In the genomic region with DNA sequence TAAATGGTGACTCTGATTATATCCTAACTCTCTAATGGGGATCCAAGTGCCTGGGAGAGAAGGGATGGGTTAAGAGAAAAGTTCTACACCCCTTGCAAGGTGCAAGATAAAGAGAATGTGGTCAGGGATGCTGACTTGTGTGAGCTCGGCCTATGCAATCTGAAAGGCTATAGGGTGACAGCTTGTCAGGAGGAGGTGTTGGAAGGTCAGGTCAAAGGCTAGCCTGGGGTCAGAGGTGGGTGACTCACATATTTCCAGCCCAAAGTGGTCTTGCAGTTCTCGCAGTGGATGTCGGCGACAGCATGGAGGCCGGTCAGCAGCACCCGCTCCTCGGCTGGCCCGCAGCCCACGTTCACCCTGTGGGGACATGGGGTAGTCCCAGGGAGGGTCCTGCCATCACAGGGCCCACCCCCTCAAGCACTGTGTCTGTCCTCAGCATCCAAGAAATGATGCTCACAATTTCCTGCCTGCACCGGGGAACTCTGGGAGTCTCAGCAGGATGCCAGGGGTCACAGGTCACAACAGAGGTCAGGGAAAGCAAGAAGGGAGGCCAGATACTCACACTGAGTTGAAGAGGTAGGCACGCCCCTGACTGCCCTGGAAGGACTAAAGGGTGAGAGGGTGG, we compare ENCODE assay signal across 8 cellular contexts. TPM values are rescaled to one million over a fixed set of nuclear protein-coding genes. Genes with fewer than 3 reads are reported as not detected.
DNase-seq lines count a peak whose midpoint lies in the region; ATAC-seq and TF ChIP-seq lines count a peak whose summit lies in the region.

No MANE protein-coding gene starts in this region.

- peak overlapping the region; percentile 91 to 94 for H3K27ac Mint-ChIP-seq in natural killer cell

- H3K36me3 ChIP-seq in left ventricle myocardium inferior (peaks cover 17% of the 10 kb centered on the region), duodenal mucosa (ENCODE audit: control insufficient read depth in 1 of 2, insufficient read depth in 2 of 2, low read length in 2 of 2) (peaks cover 12 to 13% of the 10 kb centered on the region in 2 donors)

- H3K9ac ChIP-seq in duodenal mucosa (ENCODE audit: low read depth in 1 of 2, low read length in 2 of 2): peak overlapping the region; percentile 76 to 95

- DNase-seq in left ventricle myocardium inferior: no peak
- no peak for DNase-seq in left cardiac atrium
- DNase-seq in natural killer cell: no peak
- DNase-seq in AG08395 (ENCODE audit: low spot score): no peak
- DNase-seq in putamen (ENCODE audit: low spot score): no peak
- DNase-seq in kidney tubule cell (ENCODE audit: low spot score): no peak

- H3K9me3 Mint-ChIP-seq in natural killer cell: peaks cover 4 to 8% of the 10 kb centered on the region in 2 donors

- H3K4me1 ChIP-seq in left ventricle myocardium inferior: peaks cover 54% of the 10 kb centered on the region
- peaks cover 33 to 40% of the 10 kb centered on the region in 2 donors for H3K4me1 ChIP-seq in duodenal mucosa (ENCODE audit: control insufficient read depth in 1 of 2, insufficient read depth in 2 of 2, low read length in 2 of 2)

- TF ChIP-seq CTCF in left ventricle myocardium inferior (IDR thresholded peaks at IDR 0.05; ENCODE audit: borderline replicate concordance) (no peak), natural killer cell (IDR thresholded peaks at IDR 0.05) (no peak)

- H3K4me1 Mint-ChIP-seq in natural killer cell: peaks cover 28 to 47% of the 10 kb centered on the region in 2 donors

- peak overlapping the region; percentile 92 for H3K27ac ChIP-seq in left ventricle myocardium inferior (replicated peaks)
- H3K27ac ChIP-seq in duodenal mucosa (ENCODE audit: low read depth, low read length): no peak overlapping the region

- H3K4me3 ChIP-seq in left ventricle myocardium inferior (peak overlapping the region; percentile 88), duodenal mucosa (ENCODE audit: low read depth in 1 of 2, low read length in 2 of 2) (peak overlapping the region; percentile 90 to 98)

- H3K27me3 ChIP-seq in left ventricle myocardium inferior (ENCODE audit: low read depth) (no peaks in the 10 kb centered on the region), duodenal mucosa (ENCODE audit: control insufficient read depth in 1 of 2, insufficient read depth in 2 of 2, low read length in 2 of 2) (no peaks in the 10 kb centered on the region)

- ATAC-seq in left cardiac atrium (no peak), natural killer cell (no peak), GM18858 (IDR thresholded peaks at IDR 0.05; ENCODE audit: unreplicated experiment) (no peak)

- peaks cover 20% of the 10 kb centered on the region for H3K9me3 ChIP-seq in left ventricle myocardium inferior (replicated peaks)
- peaks cover 11 to 22% of the 10 kb centered on the region in 2 donors for H3K9me3 ChIP-seq in duodenal mucosa (ENCODE audit: control insufficient read depth in 1 of 2, low read length in 2 of 2)

- intact Hi-C loops in left ventricle myocardium inferior (cut with micrococcal nuclease): no loop called here
- intact Hi-C loops in left cardiac atrium (cut with DNase I): loop anchor here in 1 of 2 donors (10.0 kb wide), 3 partner anchors 50 to 560 kb away; a partner anchor contains a TSS
- intact Hi-C loops in natural killer cell (cut with micrococcal nuclease): no loop called here

- H3K4me3 Mint-ChIP-seq in natural killer cell: peak overlapping the region; percentile 91

- H3K36me3 Mint-ChIP-seq in natural killer cell: peaks cover 7% of the 10 kb centered on the region

- H3K27me3 Mint-ChIP-seq in natural killer cell (ENCODE audit: low read depth in 2 of 2): no peaks in the 10 kb centered on the region

RNA-seq across cellular contexts. Expression of a gene that starts 1.4 kb away (rescaled TPM):
- total RNA-seq in left ventricle myocardium inferior (54.4 TPM), left cardiac atrium (10 to 100 TPM; 39.5 to 54.1 TPM), natural killer cell (100 to 1,000 TPM; 148 to 177 (median 160) TPM)

RNA-seq across cellular contexts. Expression of a gene that starts 2.9 kb away (rescaled TPM):
- total RNA-seq in left ventricle myocardium inferior: 1.0 TPM
- total RNA-seq in left cardiac atrium: under 1 TPM; 0.55 to 0.80 TPM
- 1 to 10 TPM in 1 of 3 donors, under 1 TPM in 2; 0.91 to 1.1 (median 0.98) TPM for total RNA-seq in natural killer cell

RNA-seq across cellular contexts. Expression of a gene that starts 18.7 kb away (rescaled TPM):
- total RNA-seq in left ventricle myocardium inferior (2.3 TPM), left cardiac atrium (1 to 10 TPM; 2.6 to 3.4 TPM), natural killer cell (10 to 100 TPM in 1 of 3 donors, 1 to 10 TPM in 2; 5.3 to 14.7 (median 9.1) TPM)

RNA-seq across cellular contexts. Expression of a gene that starts 18.9 kb away (rescaled TPM):
- total RNA-seq in left ventricle myocardium inferior (32.2 TPM), left cardiac atrium (10 to 100 TPM; 34.2 to 41.1 TPM), natural killer cell (100 to 1,000 TPM; 119 to 132 (median 130) TPM)

RNA-seq across cellular contexts. Expression of a gene that starts 28.4 kb away (rescaled TPM):
- total RNA-seq in left ventricle myocardium inferior (47.6 TPM), left cardiac atrium (10 to 100 TPM; 56.9 to 59.6 TPM), natural killer cell (10 to 100 TPM; 45.2 to 55.7 (median 50.9) TPM)
